ENCODE assay signal across 8 cellular contexts in genomic region chr12:128817115-128818015, GRCh38. TPM values are rescaled to one million over a fixed set of nuclear protein-coding genes. Genes with fewer than 3 reads are reported as not detected.
DNase-seq lines count a peak whose midpoint lies in the region; TF ChIP-seq lines count a peak whose summit lies in the region.

No MANE protein-coding gene starts in this region.

- DNase-seq in DMS153 (lab: John Stamatoyannopoulos, UW) (peak; percentile 4), DMS153 treated with DMSO at 0.1 percent for 48 hours (lab: John Stamatoyannopoulos, UW; ENCODE audit: unreplicated experiment) (no peak), HFFc6 (peak; percentile 22), NCI-H69 (lab: John Stamatoyannopoulos, UW) (peak; percentile 82), dermis microvascular lymphatic vessel endothelial cell (ENCODE audit: low read depth in 2 of 2) (peak; percentile 61 to 80), myocyte (ENCODE audit: low read depth) (peak; percentile 87), epidermal melanocyte (ENCODE audit: insufficient read length, low spot score) (no peak), NCI-H446 treated with DMSO at 0.1 percent for 48 hours (lab: John Stamatoyannopoulos, UW) (no peak)

- H3K4me1 Mint-ChIP-seq in HFFc6 (ENCODE audit: low read depth) = peaks cover 80% of the 10 kb centered on the region

- H3K9me3 Mint-ChIP-seq in HFFc6 = no peaks in the 10 kb centered on the region

- peaks cover 2% of the 10 kb centered on the region; the same call in 1 of the 2 replicates for H3K27me3 Mint-ChIP-seq in HFFc6 (ENCODE audit: insufficient read depth)

- no peak for TF ChIP-seq CTCF in HFFc6 (IDR thresholded peaks at IDR 0.05)

- peaks cover 33% of the 10 kb centered on the region for H3K36me3 Mint-ChIP-seq in HFFc6 (ENCODE audit: low read depth)

- H3K4me3 Mint-ChIP-seq in HFFc6 = no peak overlapping the region; the same call in 1 of the 2 replicates

- H3K27ac Mint-ChIP-seq in HFFc6 = peak overlapping the region; percentile 67

RNA-seq across cellular contexts. Expression of gene SLC15A4, which starts 6.4 kb away (rescaled TPM):
- total RNA-seq in HFFc6 (2021; fragmentation: NEBNext Ultra II Directional; extraction: Animal tissue kit (Norgen Biotek cat#: 25700)) = 10 to 100 TPM; 20.2 to 26.4 (median 23.1) TPM
- total RNA-seq in dermis microvascular lymphatic vessel endothelial cell (20.3 and 30.0 TPM in 2 replicates), myocyte (48.6 and 54.4 TPM in 2 replicates)
- 36.0 TPM for polyA plus RNA-seq in myocyte (2012)

RNA-seq across cellular contexts. Expression of gene GLT1D1, which starts 35.9 kb away (rescaled TPM):
- total RNA-seq in HFFc6 (2021; fragmentation: NEBNext Ultra II Directional; extraction: Animal tissue kit (Norgen Biotek cat#: 25700)) = not detected
- total RNA-seq in dermis microvascular lymphatic vessel endothelial cell (not detected in 2 replicates), myocyte (not detected in 2 replicates)
- 0.05 TPM for polyA plus RNA-seq in myocyte (2012)

Comparison
In these comparisons a context has a peak if more than half of its experiments do, and no peak if none do; other contexts are left out.
1. DNase-seq: peak in DMS153 (single experiment), HFFc6 (single experiment), NCI-H69 (single experiment), dermis microvascular lymphatic vessel endothelial cell (2 of 2) and myocyte (single experiment); none in DMS153 treated with DMSO at 0.1 percent for 48 hours (single experiment), epidermal melanocyte (single experiment) and NCI-H446 treated with DMSO at 0.1 percent for 48 hours (single experiment).